Comparison of ENCODE assay signal across 9 cellular contexts in the genomic region with DNA sequence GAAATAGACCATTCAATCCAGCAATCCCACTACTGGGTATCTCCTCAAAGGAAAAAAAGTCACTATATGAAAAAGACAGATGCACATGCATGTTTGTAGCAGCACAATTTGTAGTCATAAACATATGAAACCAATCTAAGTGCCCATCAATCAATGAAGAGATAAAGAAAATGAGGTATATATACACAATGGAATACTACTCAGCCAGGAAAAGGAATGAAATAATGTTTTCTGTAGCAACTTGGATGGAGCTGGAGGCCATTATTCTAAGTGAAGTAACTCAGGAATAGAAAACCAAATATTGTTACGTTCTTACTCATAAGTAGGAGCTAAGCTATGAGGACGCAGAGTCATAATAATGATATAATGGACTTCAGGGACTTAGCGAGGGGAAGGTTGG. TPM values are rescaled to one million over a fixed set of nuclear protein-coding genes. Genes with fewer than 3 reads are reported as not detected.
"Had no signal": no experiment of that assay in that cellular context is flagged by ENCODE, and none has a peak within 500 bp of the region (broad histone marks: within the 10 kb centered on the region; RNA-seq: fewer than 3 reads in every experiment).

No MANE protein-coding gene starts in this region.

- FAIRE-seq: G401.6, GM12878, GM12891, GM12892, GM18507, GM19239 had no signal

- ATAC-seq: GM12878 had no signal

- DNase-seq: GDM1, GF-D8 had no signal

- H3K4me3 ChIP-seq: GM12878 had no signal

RNA-seq across cellular contexts. Expression of a gene that starts 45.2 kb away (rescaled TPM):
- total RNA-seq: G401, GM12878 had no signal
- polyA plus RNA-seq: GM12878 had no signal
